Comparison of ENCODE assay signal across 9 cellular contexts in the genomic region with DNA sequence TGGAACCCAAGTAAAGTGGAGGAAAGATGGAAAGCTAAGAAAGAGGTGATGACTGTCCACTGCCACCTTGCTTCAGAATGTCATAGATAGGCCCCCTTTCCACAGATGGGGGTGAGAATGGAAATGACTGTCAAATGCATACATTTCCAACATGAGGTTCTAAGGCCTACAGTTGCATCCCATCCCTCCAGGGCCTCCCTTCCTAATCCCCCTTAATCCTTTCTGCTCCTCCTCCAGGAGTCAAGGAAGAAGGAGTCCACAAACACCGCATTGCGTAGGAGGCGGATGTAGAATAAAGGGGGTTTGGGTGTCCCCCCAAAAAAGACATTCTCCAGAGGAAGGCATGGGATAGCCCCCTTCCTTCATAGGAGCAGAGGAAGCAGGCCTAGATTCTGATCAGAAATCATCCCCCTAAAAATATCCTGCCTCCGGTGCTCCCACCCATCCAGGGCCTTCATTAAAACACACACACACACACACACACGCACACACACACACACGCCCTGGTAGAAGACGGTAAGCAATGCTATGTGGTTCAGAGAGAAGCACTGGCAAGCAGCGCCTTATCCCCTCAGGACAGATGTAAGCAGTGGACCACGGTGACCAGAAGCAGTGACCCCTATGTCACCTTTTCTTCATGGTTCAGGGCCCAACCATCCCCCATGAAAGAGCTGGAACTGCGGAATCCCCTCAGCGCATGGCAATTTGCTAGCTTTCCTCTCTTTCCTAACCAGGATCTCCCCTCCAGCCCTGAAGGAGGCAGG. TPM values are rescaled to one million over a fixed set of nuclear protein-coding genes. Genes with fewer than 3 reads are reported as not detected.
DNase-seq lines count a peak whose midpoint lies in the region; ATAC-seq and TF ChIP-seq lines count a peak whose summit lies in the region.
"Had no signal": no experiment of that assay in that cellular context is flagged by ENCODE, and none has a peak within 500 bp of the region (broad histone marks: within the 10 kb centered on the region; RNA-seq: fewer than 3 reads in every experiment).

No MANE protein-coding gene starts in this region.

- POLR2A ChIA-PET in CD8-positive, alpha-beta memory T cell (lab: Charles Lee), result interaction anchor here (0.6 to 1.5 kb wide), 4 partner anchors 16 to 319 kb away, joined by 3 to 6 read pairs (median 4); a partner anchor contains a TSS
- POLR2A ChIA-PET in PC-3 (lab: Charles Lee; ENCODE audit: unreplicated experiment) (no interaction called here), GM10248 (lab: Yijun Ruan, JAX) (interaction anchor here (0.6 to 0.7 kb wide), 2 partner anchors 29 to 1245 kb away, joined by 3 read pairs; a partner anchor contains a TSS)

- H3K9me3 Mint-ChIP-seq in CD8-positive, alpha-beta memory T cell, result no peaks in the 10 kb centered on the region
- H3K9me3 Mint-ChIP-seq in neural progenitor cell, result peaks cover 3% of the 10 kb centered on the region

- no peaks in the 10 kb centered on the region for H3K27me3 ChIP-seq in CD8-positive, alpha-beta memory T cell (ENCODE audit: insufficient read depth, low read length, poor library complexity, severe bottlenecking)
- no peaks in the 10 kb centered on the region for H3K27me3 ChIP-seq in MM.1S (replicated peaks; ENCODE audit: insufficient read depth, low read length)
- H3K27me3 ChIP-seq in neural progenitor cell, result no peaks in the 10 kb centered on the region
- H3K27me3 ChIP-seq in PC-3 (ENCODE audit: low read length), result no peaks in the 10 kb centered on the region
- H3K27me3 ChIP-seq: pancreas had no signal

- peaks cover 0 to 9% (median 9%) of the 10 kb centered on the region in 3 donors for H3K36me3 Mint-ChIP-seq in CD8-positive, alpha-beta memory T cell
- peaks cover 27% of the 10 kb centered on the region for H3K36me3 Mint-ChIP-seq in neural progenitor cell

- CTCF ChIA-PET in CD8-positive, alpha-beta memory T cell (lab: Charles Lee), result interaction anchor here (1.3 kb wide), 1 partner anchor 10 kb away, joined by 3 read pairs; no protein-coding TSS in a partner anchor
- CTCF ChIA-PET in PC-3 (lab: Charles Lee) (no interaction called here), GM10248 (lab: Yijun Ruan, JAX) (interaction anchor here (1.0 to 2.0 kb wide), 7 partner anchors 8 to 47 kb away, joined by 3 to 5 read pairs (median 4); no protein-coding TSS in a partner anchor)

- no peak overlapping the region for H3K27ac ChIP-seq in CD8-positive, alpha-beta memory T cell (ENCODE audit: low read depth, low read length)
- no peak overlapping the region for H3K27ac ChIP-seq in MM.1S (ENCODE audit: low read length)
- H3K27ac ChIP-seq in caudate nucleus (ENCODE audit: low read depth, low read length), result peak overlapping the region; percentile 36
- peak overlapping the region; percentile 45 for H3K27ac ChIP-seq in neural progenitor cell
- no peak overlapping the region for H3K27ac ChIP-seq in PC-3 (ENCODE audit: low read length)
- H3K27ac ChIP-seq: pancreas had no signal

- H3K27ac Mint-ChIP-seq in CD8-positive, alpha-beta memory T cell, result peak overlapping the region in 7 of 8 donors; percentile 7 to 94 (median 50)
- peak overlapping the region; percentile 48 for H3K27ac Mint-ChIP-seq in neural progenitor cell

- H2AFZ ChIP-seq in MM.1S (ENCODE audit: low read length) (0 out of 2 replicates have a peak overlapping the region, but pooled peaks have one; percentile 5), neural progenitor cell (replicated peaks) (no peak overlapping the region), PC-3 (ENCODE audit: low read length) (no peak overlapping the region)

- H3K4me1 ChIP-seq in CD8-positive, alpha-beta memory T cell (ENCODE audit: insufficient read depth, low read length), result peaks cover 22% of the 10 kb centered on the region
- H3K4me1 ChIP-seq in MM.1S (ENCODE audit: low read length) (peaks cover 6% of the 10 kb centered on the region; the same call in 1 of the 2 replicates), neural progenitor cell (peaks cover 28% of the 10 kb centered on the region), PC-3 (ENCODE audit: insufficient read depth, low read length) (no peaks in the 10 kb centered on the region)
- H3K4me1 ChIP-seq: pancreas had no signal

- H3K79me2 ChIP-seq in MM.1S (ENCODE audit: low read length) (no peaks in the 10 kb centered on the region), neural progenitor cell (ENCODE audit: low read depth) (peaks cover 36% of the 10 kb centered on the region), PC-3 (ENCODE audit: low read length) (no peaks in the 10 kb centered on the region)

- no peaks in the 10 kb centered on the region for H4K20me1 ChIP-seq in MM.1S (ENCODE audit: insufficient read depth, low read length)
- H4K20me1 ChIP-seq in neural progenitor cell (ENCODE audit: low read depth), result peaks cover 8% of the 10 kb centered on the region
- no peaks in the 10 kb centered on the region for H4K20me1 ChIP-seq in PC-3 (ENCODE audit: low read length)

- no peak for ATAC-seq in PC-3

- no peaks in the 10 kb centered on the region for H3K9me2 ChIP-seq in MM.1S (replicated peaks; ENCODE audit: insufficient read depth, low read length)
- no peaks in the 10 kb centered on the region for H3K9me2 ChIP-seq in PC-3 (replicated peaks; ENCODE audit: low read length)

- TF ChIP-seq CTCF in MM.1S (IDR thresholded peaks at IDR 0.05; ENCODE audit: low read length), result no peak
- TF ChIP-seq CTCF in neural progenitor cell (IDR thresholded peaks at IDR 0.05), result no peak
- TF ChIP-seq CTCF in PC-3 (conservative IDR thresholded peaks at IDR 0.05; ENCODE audit: low read depth, low read length), result no peak
- TF ChIP-seq CTCF in GM10248 (IDR thresholded peaks at IDR 0.05; ENCODE audit: control extremely low read depth, extremely low read depth, low read depth, missing control alignments), result no peak

- no peaks in the 10 kb centered on the region for H3K36me3 ChIP-seq in CD8-positive, alpha-beta memory T cell (ENCODE audit: insufficient read depth, low read length)
- H3K36me3 ChIP-seq in MM.1S (replicated peaks; ENCODE audit: insufficient read depth, low read length) (no peaks in the 10 kb centered on the region), neural progenitor cell (no peaks in the 10 kb centered on the region), PC-3 (ENCODE audit: low read depth, low read length) (no peaks in the 10 kb centered on the region)
- H3K36me3 ChIP-seq: pancreas had no signal

- no peaks in the 10 kb centered on the region for H3F3A ChIP-seq in MM.1S (ENCODE audit: insufficient read depth, low read length)
- H3F3A ChIP-seq in neural progenitor cell (ENCODE audit: low read depth), result peaks cover 15% of the 10 kb centered on the region
- H3F3A ChIP-seq in PC-3 (ENCODE audit: low read length, unreplicated experiment), result peaks cover 5% of the 10 kb centered on the region

- no peaks in the 10 kb centered on the region for H3K9me3 ChIP-seq in CD8-positive, alpha-beta memory T cell (ENCODE audit: low read length)
- H3K9me3 ChIP-seq in MM.1S (replicated peaks; ENCODE audit: insufficient read depth, low read length) (no peaks in the 10 kb centered on the region), neural progenitor cell (ENCODE audit: low read depth) (no peaks in the 10 kb centered on the region), PC-3 (ENCODE audit: low read length) (no peaks in the 10 kb centered on the region)
- H3K9me3 ChIP-seq: pancreas had no signal

- intact Hi-C loops in PC-3 (cut with micrococcal nuclease), result no loop called here

- DNase-seq in CD8-positive, alpha-beta memory T cell, result no peak
- no peak for DNase-seq in MM.1S
- peak in 7 of 61 donors; percentile 8 to 28 (median 19) for DNase-seq in caudate nucleus (lab: John Stamatoyannopoulos, UW)
- DNase-seq in neural progenitor cell (ENCODE audit: low spot score), result peak; percentile 59
- no peak for DNase-seq in T-helper 9 cell
- no peak for DNase-seq in SKM-1 treated with dmso at 0.1 percent for 144 hours (lab: John Stamatoyannopoulos, UW; ENCODE audit: unreplicated experiment)
- no peak for DNase-seq in PC-3
- DNase-seq in GM10248 (ENCODE audit: extremely low spot score), result no peak
- DNase-seq: pancreas had no signal

- peaks cover 26 to 42% (median 36%) of the 10 kb centered on the region in 3 donors for H3K4me1 Mint-ChIP-seq in CD8-positive, alpha-beta memory T cell
- peaks cover 36% of the 10 kb centered on the region for H3K4me1 Mint-ChIP-seq in neural progenitor cell

- H3K4me2 ChIP-seq in MM.1S (ENCODE audit: low read depth, low read length) (no peak overlapping the region), neural progenitor cell (peak overlapping the region; percentile 89), PC-3 (ENCODE audit: low read length) (no peak overlapping the region)

- H3K4me3 Mint-ChIP-seq in CD8-positive, alpha-beta memory T cell, result peak overlapping the region; percentile 85 to 94 (median 86)
- peak overlapping the region; percentile 95 for H3K4me3 Mint-ChIP-seq in neural progenitor cell

- H3K4me3 ChIP-seq in CD8-positive, alpha-beta memory T cell (ENCODE audit: low read length), result no peak overlapping the region
- H3K4me3 ChIP-seq in MM.1S (ENCODE audit: low read length) (no peak overlapping the region), neural progenitor cell (peak overlapping the region; percentile 94), PC-3 (ENCODE audit: low read length) (no peak overlapping the region)
- H3K4me3 ChIP-seq: pancreas had no signal

- peaks cover 0 to 10% of the 10 kb centered on the region in 2 donors for H3K27me3 Mint-ChIP-seq in CD8-positive, alpha-beta memory T cell
- no peaks in the 10 kb centered on the region for H3K27me3 Mint-ChIP-seq in neural progenitor cell (ENCODE audit: insufficient read depth, low read depth)

- H3K9ac ChIP-seq in MM.1S (ENCODE audit: low read length) (no peak overlapping the region), neural progenitor cell (no peak overlapping the region), PC-3 (ENCODE audit: low read length) (no peak overlapping the region)

- BruUV-seq in PC-3 (replicated peaks; lab: Mats Ljungman, UMichigan), result no TSS peak

RNA-seq across cellular contexts. Expression of gene SV2A, which starts 2.0 kb away (rescaled TPM):
- 1 to 10 TPM; 5.6 to 6.0 TPM for total RNA-seq in CD8-positive, alpha-beta memory T cell
- 2.9 TPM for polyA plus RNA-seq in CD8-positive, alpha-beta memory T cell
- total RNA-seq in neural progenitor cell (ENCODE audit: low replicate concordance) (31.6 and 47.1 TPM in 2 replicates), PC-3 (2014; rRNA removed) (not detected in 2 replicates)

RNA-seq across cellular contexts. Expression of gene SF3B4, which starts 12.0 kb away (rescaled TPM):
- 100 to 1,000 TPM; 111 to 124 TPM for total RNA-seq in CD8-positive, alpha-beta memory T cell
- 112 TPM for polyA plus RNA-seq in CD8-positive, alpha-beta memory T cell
- total RNA-seq in neural progenitor cell (ENCODE audit: low replicate concordance), result 26.1 and 26.4 TPM in 2 replicates
- total RNA-seq in PC-3 (2014; rRNA removed), result 23.5 and 28.1 TPM in 2 replicates

RNA-seq across cellular contexts. Expression of gene BOLA1, which starts 16.2 kb away (rescaled TPM):
- total RNA-seq in CD8-positive, alpha-beta memory T cell, result 10 to 100 TPM; 27.3 to 28.4 TPM
- polyA plus RNA-seq in CD8-positive, alpha-beta memory T cell, result 31.6 TPM
- total RNA-seq in neural progenitor cell (ENCODE audit: low replicate concordance) (2.4 and 13.7 TPM in 2 replicates), PC-3 (2014; rRNA removed) (27.6 and 38.6 TPM in 2 replicates)

RNA-seq across cellular contexts. Expression of gene MTMR11, which starts 21.1 kb away (rescaled TPM):
- 1 to 10 TPM; 1.6 to 1.9 TPM for total RNA-seq in CD8-positive, alpha-beta memory T cell
- polyA plus RNA-seq in CD8-positive, alpha-beta memory T cell, result 0.14 TPM
- 3.8 and 11.3 TPM in 2 replicates for total RNA-seq in neural progenitor cell (ENCODE audit: low replicate concordance)
- total RNA-seq in PC-3 (2014; rRNA removed), result 5.1 and 7.0 TPM in 2 replicates

Comparison
In these comparisons a context has a peak if more than half of its experiments do, and no peak if none do; other contexts are left out.
1. H3K27ac ChIP-seq: peak in caudate nucleus (single experiment) and neural progenitor cell (single experiment); none in CD8-positive, alpha-beta memory T cell (single experiment), MM.1S (single experiment) and PC-3 (single experiment).